15 cellular contexts compared by ENCODE assay signal in genomic region chr3:48129921-48130320, GRCh38. TPM values are rescaled to one million over a fixed set of nuclear protein-coding genes. Genes with fewer than 3 reads are reported as not detected.
DNase-seq lines count a peak whose midpoint lies in the region; ATAC-seq, FAIRE-seq and TF ChIP-seq lines count a peak whose summit lies in the region.
"Had no signal": no experiment of that assay in that cellular context is flagged by ENCODE, and none has a peak within 500 bp of the region (broad histone marks: within the 10 kb centered on the region; RNA-seq: fewer than 3 reads in every experiment).

No MANE protein-coding gene starts in this region.

- H3K4me3 Mint-ChIP-seq in natural killer cell: no peak overlapping the region
- H3K4me3 Mint-ChIP-seq: CD8-positive, alpha-beta T cell had no signal

- no peak for FAIRE-seq in endothelial cell of umbilical vein (lab: Jason Lieb, UNC)
- FAIRE-seq: colon had no signal

- H3K79me2 ChIP-seq in endothelial cell of umbilical vein (ENCODE audit: control insufficient read depth, insufficient read depth, low read length): no peaks in the 10 kb centered on the region

- H3K4me3 ChIP-seq in Peyer's patch (no peak overlapping the region), endothelial cell of umbilical vein (replicated peaks in 1 of 3; ENCODE audit: insufficient read depth in 1 of 3, low read depth in 1 of 3, low read length in 3 of 3) (no peak overlapping the region), mucosa of rectum (ENCODE audit: low read length in 2 of 2) (no peak overlapping the region), lower leg skin (ENCODE audit: low read depth, poor library complexity, severe bottlenecking) (no peak overlapping the region)
- H3K4me3 ChIP-seq: mucosa of descending colon, SK-N-MC had no signal

- H3K9me3 ChIP-seq in Peyer's patch (no peaks in the 10 kb centered on the region), endothelial cell of umbilical vein (replicated peaks; ENCODE audit: control insufficient read depth, insufficient read depth, low read length) (no peaks in the 10 kb centered on the region), mucosa of rectum (ENCODE audit: control insufficient read depth in 2 of 2, low read length in 2 of 2) (no peaks in the 10 kb centered on the region)
- H3K9me3 ChIP-seq: mucosa of descending colon had no signal

- peak overlapping the region; percentile 97 for H2AFZ ChIP-seq in endothelial cell of umbilical vein (ENCODE audit: low read depth, low read length)

- H3K9me3 Mint-ChIP-seq in natural killer cell: no peaks in the 10 kb centered on the region
- H3K9me3 Mint-ChIP-seq: activated T-helper 2 cell treated with anti-CD3 and anti-CD28 coated beads, Interferon-gamma antibody, Interleukin-2, Interleukin-4, amounts not matched to agents 10 μg/mL and 5 μg/mL and 100 μg/mL, durations not matched to agents 14 hours and 24 hours and 36 hours; CD8-positive, alpha-beta T cell had no signal

- no peaks in the 10 kb centered on the region for H3K36me3 Mint-ChIP-seq in natural killer cell
- H3K36me3 Mint-ChIP-seq: CD8-positive, alpha-beta T cell had no signal

- no peaks in the 10 kb centered on the region for H3K36me3 ChIP-seq in Peyer's patch
- no peaks in the 10 kb centered on the region for H3K36me3 ChIP-seq in endothelial cell of umbilical vein (ENCODE audit: control insufficient read depth in 2 of 2, extremely low read depth in 1 of 2, insufficient read depth in 2 of 2, low read length in 2 of 2)
- H3K36me3 ChIP-seq in mucosa of rectum (ENCODE audit: control insufficient read depth in 2 of 2, insufficient read depth in 2 of 2, low read length in 2 of 2): no peaks in the 10 kb centered on the region

- H3K4me1 Mint-ChIP-seq in natural killer cell: no peaks in the 10 kb centered on the region

- H3K4me1 ChIP-seq in Peyer's patch: peaks cover 0 to 10% (median 0%) of the 10 kb centered on the region in 4 donors
- peaks cover 13% of the 10 kb centered on the region for H3K4me1 ChIP-seq in endothelial cell of umbilical vein (ENCODE audit: control insufficient read depth, extremely low read depth, insufficient read depth, low read length)
- H3K4me1 ChIP-seq in mucosa of rectum (ENCODE audit: control insufficient read depth in 2 of 2, insufficient read depth in 2 of 2, low read length in 2 of 2): peaks cover 4% of the 10 kb centered on the region in 2 donors

- POLR2A ChIA-PET in endothelial cell of umbilical vein (lab: Charles Lee): interaction anchor here (0.6 to 1.2 kb wide), 3 partner anchors 41 to 50 kb away, joined by 3 to 5 read pairs (median 5); no protein-coding TSS in a partner anchor

- no peaks in the 10 kb centered on the region for H3K27me3 ChIP-seq in Peyer's patch
- H3K27me3 ChIP-seq in endothelial cell of umbilical vein (ENCODE audit: control insufficient read depth in 2 of 2, insufficient read depth in 2 of 2, low read length in 2 of 2): no peaks in the 10 kb centered on the region
- H3K27me3 ChIP-seq in mucosa of rectum (ENCODE audit: control insufficient read depth in 2 of 2, insufficient read depth in 2 of 2, low read length in 2 of 2): no peaks in the 10 kb centered on the region

- no peak overlapping the region for H3K4me2 ChIP-seq in endothelial cell of umbilical vein (ENCODE audit: insufficient read depth, low read length)

- 60 to 62% methylated on average over 2 of the region's 2 CpGs for WGBS in lower leg skin, 2 donors

- H3K9ac ChIP-seq in endothelial cell of umbilical vein (replicated peaks; ENCODE audit: extremely low read depth, insufficient read depth, low read length) (no peak overlapping the region), mucosa of rectum (ENCODE audit: low read depth in 1 of 2, low read length in 2 of 2) (no peak overlapping the region)

- dilution Hi-C loops in endothelial cell of umbilical vein (cut with MboI; ENCODE audit: extremely low pct_ligation_motif_present, low sequenced_read_pairs): no loop called here

- intact Hi-C loops in endothelial cell of umbilical vein (cut with micrococcal nuclease) (loop anchor here (2.0 kb wide), 1 partner anchor 41 kb away; no protein-coding TSS in a partner anchor), natural killer cell (cut with micrococcal nuclease) (no loop called here), lower leg skin (cut with DNase I; ENCODE audit: low total_unique reads) (loop anchor here (10.0 kb wide), 1 partner anchor 65 kb away; no protein-coding TSS in a partner anchor)

- H3K27ac Mint-ChIP-seq in natural killer cell: no peak overlapping the region
- H3K27ac Mint-ChIP-seq: activated T-helper 2 cell treated with anti-CD3 and anti-CD28 coated beads, Interferon-gamma antibody, Interleukin-2, Interleukin-4, amounts not matched to agents 10 μg/mL and 5 μg/mL and 100 μg/mL, durations not matched to agents 14 hours and 24 hours and 36 hours; CD8-positive, alpha-beta T cell had no signal

- TSS peak; percentile 34 for BruUV-seq in endothelial cell of umbilical vein (replicated peaks; lab: Mats Ljungman, UMichigan)

- no peaks in the 10 kb centered on the region for H3K27me3 Mint-ChIP-seq in natural killer cell (ENCODE audit: low read depth in 2 of 2)

- CTCF ChIA-PET in endothelial cell of umbilical vein (lab: Charles Lee): interaction anchor here (1.0 to 1.6 kb wide), 3 partner anchors 21 to 292 kb away, joined by 3 to 8 read pairs (median 4); no protein-coding TSS in a partner anchor

- no peak for ATAC-seq in HG03097 (IDR thresholded peaks at IDR 0.05; ENCODE audit: low FRiP score, unreplicated experiment)
- ATAC-seq in natural killer cell: no peak
- ATAC-seq: CD8-positive, alpha-beta T cell had no signal

- H3K27ac ChIP-seq in Peyer's patch (peak overlapping the region; percentile 32 to 79 (median 62)), endothelial cell of umbilical vein (ENCODE audit: insufficient read depth, low read depth, low read length) (peak overlapping the region; percentile 64), mucosa of rectum (ENCODE audit: low read depth in 2 of 2, low read length in 2 of 2) (peak overlapping the region; percentile 68 to 69), temporal lobe (ENCODE audit: low read depth, low read length) (peak overlapping the region; percentile 44)

- H4K20me1 ChIP-seq in endothelial cell of umbilical vein (replicated peaks; ENCODE audit: control insufficient read depth, extremely low read depth, insufficient read depth, low read length): no peaks in the 10 kb centered on the region

- no peaks in the 10 kb centered on the region for H3K9me1 ChIP-seq in endothelial cell of umbilical vein (replicated peaks; ENCODE audit: control insufficient read depth, extremely low read depth, insufficient read depth, low read length)

- DNase-seq in Peyer's patch (no peak), endothelial cell of umbilical vein (ENCODE audit: low read depth, low spot score) (no peak), natural killer cell (no peak), lower leg skin (ENCODE audit: low spot score in 2 of 2) (no peak)
- no peak for DNase-seq in activated effector memory CD4-positive, alpha-beta T cell treated with Interleukin-2 at 50 U/mL for 16 hours
- DNase-seq: CD8-positive, alpha-beta T cell; NCI-H1417; stimulated activated CD4-positive, alpha-beta T cell treated with anti-CD3 and anti-CD28 coated beads, Interleukin-15, amount 100 ng/mL, for 24 hours had no signal

- TF ChIP-seq POLR2A in Peyer's patch (IDR thresholded peaks at IDR 0.05) (no peak), endothelial cell of umbilical vein (IDR thresholded peaks at IDR 0.05; ENCODE audit: low read depth, low read length) (no peak), lower leg skin (IDR thresholded peaks at IDR 0.05) (no peak)

- TF ChIP-seq CTCF in Peyer's patch (IDR thresholded peaks at IDR 0.05) (no peak), endothelial cell of umbilical vein (IDR thresholded peaks at IDR 0.05; ENCODE audit: extremely low read depth in 1 of 2, insufficient read depth in 1 of 2, low read depth in 1 of 2, low read length in 2 of 2) (no peak), natural killer cell (IDR thresholded peaks at IDR 0.05) (no peak), lower leg skin (IDR thresholded peaks at IDR 0.05) (no peak)

TF ChIP-seq in endothelial cell of umbilical vein, 7 proteins besides CTCF, POLR2A, EP300 and RAD21:
- no peak for TF ChIP-seq GATA2 (IDR thresholded peaks at IDR 0.05; ENCODE audit: insufficient read depth, insufficient read length, low read depth, low read length)
- TF ChIP-seq JUN (IDR thresholded peaks at IDR 0.05; ENCODE audit: borderline replicate concordance, insufficient read depth, insufficient read length, low read depth): no peak
- TF ChIP-seq POLR2AphosphoS5 (IDR thresholded peaks at IDR 0.05; ENCODE audit: insufficient read depth, low read depth, low read length): no peak
- TF ChIP-seq FOS (IDR thresholded peaks at IDR 0.05; ENCODE audit: borderline replicate concordance, insufficient read depth, low read length): no peak
- TF ChIP-seq MAX (IDR thresholded peaks at IDR 0.05; ENCODE audit: insufficient read depth, insufficient read length): no peak
- TF ChIP-seq EZH2 (IDR thresholded peaks at IDR 0.05; ENCODE audit: borderline replicate concordance, low read depth, low read length, severe bottlenecking): no peak
- no peak for TF ChIP-seq MYC (IDR thresholded peaks at IDR 0.05; ENCODE audit: low read depth, low read length)

RNA-seq across cellular contexts. Expression of gene CDC25A, which starts 58.3 kb away (rescaled TPM):
- total RNA-seq in Peyer's patch (10 to 100 TPM in 1 of 4 donors, 1 to 10 TPM in 3; 3.3 to 10.4 (median 6.3) TPM), endothelial cell of umbilical vein (18.4 and 19.0 TPM in 2 replicates), temporal lobe (3.0 TPM), natural killer cell (1 to 10 TPM in 1 of 3 donors, under 1 TPM in 2; 0.56 to 1.3 (median 0.72) TPM), lower leg skin (1 to 10 TPM in 1 of 4 donors, under 1 TPM in 3; 0.45 to 1.0 (median 0.77) TPM)
- 5.0 and 5.5 TPM in 2 replicates for polyA plus RNA-seq in endothelial cell of umbilical vein
- polyA plus RNA-seq in endothelial cell of umbilical vein (2011; cell fraction: cytosol; rRNA removed): 7.0 and 8.7 TPM in 2 replicates
- polyA plus RNA-seq in endothelial cell of umbilical vein (2011; cell fraction: nucleus; rRNA removed): 7.5 and 9.4 TPM in 2 replicates
- polyA plus RNA-seq in endothelial cell of umbilical vein (2012): 8.1 and 10.4 TPM in 2 replicates
- 11.2 and 13.4 TPM in 2 replicates for polyA minus RNA-seq in endothelial cell of umbilical vein
- 32.9 TPM for polyA minus RNA-seq in endothelial cell of umbilical vein (2011; cell fraction: cytosol; rRNA and poly(A)+ RNA removed)
- 6.9 and 9.2 TPM in 2 replicates for polyA minus RNA-seq in endothelial cell of umbilical vein (2011; cell fraction: nucleus; rRNA and poly(A)+ RNA removed)
